ENCODE assay signal across 25 cellular contexts in the genomic region with DNA sequence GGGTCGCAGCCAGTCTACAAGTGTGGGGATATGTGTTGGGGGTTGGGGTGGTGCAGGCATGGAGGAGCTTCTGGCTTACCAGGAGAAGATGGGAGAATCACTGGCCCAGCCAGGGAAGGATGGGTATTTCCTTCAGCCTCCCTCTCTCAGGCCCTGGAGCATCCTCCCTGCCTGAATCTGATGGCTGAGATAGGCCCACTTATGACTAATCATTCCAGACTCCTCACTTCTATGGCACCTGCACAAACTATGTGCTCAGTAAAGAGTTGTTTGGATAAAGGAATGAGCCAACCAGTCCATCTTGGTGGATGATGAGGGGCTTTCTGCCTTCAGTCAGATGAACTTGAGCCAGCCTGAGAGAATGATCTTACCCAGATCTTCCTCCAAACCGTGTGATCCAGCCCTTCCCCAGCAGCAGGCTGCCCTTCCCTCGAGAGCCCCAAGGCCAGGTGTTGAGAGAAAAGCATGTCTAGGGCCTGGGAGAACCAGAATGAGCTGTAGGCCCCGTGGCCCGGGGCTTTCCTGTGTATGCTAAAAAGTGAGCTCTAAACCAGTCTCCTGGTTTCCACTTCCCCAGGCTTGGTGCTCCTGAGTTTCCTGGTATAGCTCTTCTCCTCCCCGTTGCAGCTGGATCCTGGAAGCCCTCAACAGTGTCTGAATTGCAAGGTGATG. TPM values are rescaled to one million over a fixed set of nuclear protein-coding genes. Genes with fewer than 3 reads are reported as not detected.
DNase-seq lines count a peak whose midpoint lies in the region; ATAC-seq, FAIRE-seq and TF ChIP-seq lines count a peak whose summit lies in the region.
"Had no signal": no experiment of that assay in that cellular context is flagged by ENCODE, and none has a peak within 500 bp of the region (broad histone marks: within the 10 kb centered on the region; RNA-seq: fewer than 3 reads in every experiment).

No MANE protein-coding gene starts in this region.

- no peaks in the 10 kb centered on the region for H3K9me3 Mint-ChIP-seq in T-helper 2 cell treated with Interferon-gamma antibody and Interleukin-4, amounts not matched to agents 5 μg/mL and 100 μg/mL, for 36 hours
- peaks cover 0 to 1% (median 0%) of the 10 kb centered on the region in 8 donors for H3K9me3 Mint-ChIP-seq in CD4-positive, alpha-beta memory T cell
- H3K9me3 Mint-ChIP-seq in naive B cell: peaks cover 0 to 2% (median 0%) of the 10 kb centered on the region in 7 donors

- no peak for FAIRE-seq in GM12878 (lab: Jason Lieb, UNC)
- FAIRE-seq: astrocyte, frontal cortex, islet of Langerhans had no signal

- in situ Hi-C loops in GM12878 (cut with MboI): no loop called here

- no peak overlapping the region for H3K4me2 ChIP-seq in GM12878 (ENCODE audit: control insufficient read depth, insufficient read depth)

- intact Hi-C loops in CD4-positive, alpha-beta memory T cell (cut with micrococcal nuclease): no loop called here
- intact Hi-C loops in GM12878 (cut with micrococcal nuclease; ENCODE audit: unreplicated experiment): no loop called here

- H3K4me1 Mint-ChIP-seq in T-helper 2 cell treated with Interferon-gamma antibody and Interleukin-4, amounts not matched to agents 5 μg/mL and 100 μg/mL, for 36 hours (ENCODE audit: low read depth): peaks cover 10% of the 10 kb centered on the region
- peaks cover 17 to 45% (median 34%) of the 10 kb centered on the region in 4 donors for H3K4me1 Mint-ChIP-seq in CD4-positive, alpha-beta memory T cell
- H3K4me1 Mint-ChIP-seq in naive B cell: peaks cover 17 to 24% (median 19%) of the 10 kb centered on the region in 3 donors

- no peak for TF ChIP-seq RAD21 in GM12878 (IDR thresholded peaks at IDR 0.05; ENCODE audit: insufficient read depth, low read depth, low read length)

- ATAC-seq in GM12878: no peak
- no peak for ATAC-seq in naive B cell (ENCODE audit: low read depth in 2 of 2)
- no peak for ATAC-seq in GM18517 (IDR thresholded peaks at IDR 0.05; ENCODE audit: unreplicated experiment)

- H3K9ac ChIP-seq in GM12878 (ENCODE audit: control insufficient read depth, insufficient read depth, low read length): no peak overlapping the region

- no peak for DNase-seq in T-helper 2 cell treated with Interferon-gamma antibody and Interleukin-4, amounts not matched to agents 5 μg/mL and 100 μg/mL, for 36 hours (ENCODE audit: low spot score)
- DNase-seq in T-helper 2 cell (no peak), GM12878 (ENCODE audit: low read depth, low spot score) (no peak), naive B cell (no peak), NCI-H146 treated with DMSO at 0.1 percent for 48 hours (lab: John Stamatoyannopoulos, UW; ENCODE audit: unreplicated experiment) (no peak)
- DNase-seq in CD4-positive, alpha-beta memory T cell: no peak
- no peak for DNase-seq in activated CD8-positive, alpha-beta memory T cell treated with anti-CD3 and anti-CD28 coated beads, Interleukin-2, amount 50 U/mL, for 4 hours
- DNase-seq: 8988T; AML-193; EL; hypothalamus; NCI-H1092 treated with DMSO at 0.1 percent for 48 hours; NCI-H2029; NCI-H2227 treated with DMSO at 0.1 percent for 48 hours; NCI-H748 treated with DMSO at 0.1 percent for 48 hours; nucleus accumbens; stimulated activated CD4-positive, alpha-beta T cell treated with anti-CD3 and anti-CD28 coated beads, Interleukin-2, amount 100 ng/mL, for 48 hours; stimulated activated naive CD4-positive, alpha-beta T cell treated with Interleukin-2 at 50 U/mL for 16 hours had no signal

- WGBS in GM12878 (ENCODE audit: insufficient coverage, insufficient replicate concordance, low lambda C conversion rate, missing lambda C conversion rate): 16% methylated on average over 6 of the region's 6 CpGs

- peaks cover 4% of the 10 kb centered on the region for H3K36me3 Mint-ChIP-seq in T-helper 2 cell treated with Interferon-gamma antibody and Interleukin-4, amounts not matched to agents 5 μg/mL and 100 μg/mL, for 36 hours (ENCODE audit: low read depth)
- peaks cover 0 to 11% of the 10 kb centered on the region in 2 donors for H3K36me3 Mint-ChIP-seq in CD4-positive, alpha-beta memory T cell
- peaks cover 0 to 7% of the 10 kb centered on the region in 2 donors for H3K36me3 Mint-ChIP-seq in naive B cell

- no peak for TF ChIP-seq CTCF in GM12878 (IDR thresholded peaks at IDR 0.05 in 2 of 3, conservative IDR thresholded peaks at IDR 0.05 in 1 of 3; ENCODE audit: control insufficient read depth in 2 of 3, extremely low read depth in 1 of 3, insufficient read depth in 1 of 3, low read depth in 3 of 3, low read length in 3 of 3)

- H3K27me3 ChIP-seq in CD4-positive, alpha-beta memory T cell (ENCODE audit: insufficient read depth, low read length): no peaks in the 10 kb centered on the region
- no peaks in the 10 kb centered on the region for H3K27me3 ChIP-seq in GM12878 (replicated peaks in 1 of 2; ENCODE audit: control insufficient read depth in 2 of 2, insufficient read depth in 2 of 2, low read length in 1 of 2)

- RAD21 ChIA-PET in GM12878 (lab: Charles Lee; ENCODE audit: unreplicated experiment): interaction anchor here (1.0 kb wide), 1 partner anchor 131 kb away, joined by 3 read pairs; no protein-coding TSS in a partner anchor

- no peaks in the 10 kb centered on the region for H4K20me1 ChIP-seq in GM12878 (ENCODE audit: control insufficient read depth, insufficient read depth)

- no peak overlapping the region for H3K27ac ChIP-seq in CD4-positive, alpha-beta memory T cell (ENCODE audit: low read depth, low read length)
- H3K27ac ChIP-seq in GM12878 (ENCODE audit: control insufficient read depth, insufficient read depth): no peak overlapping the region

- no peak overlapping the region for H2AFZ ChIP-seq in GM12878 (ENCODE audit: control insufficient read depth, low read depth, low read length)

- H3K36me3 ChIP-seq in CD4-positive, alpha-beta memory T cell (ENCODE audit: insufficient read depth, low read length): no peaks in the 10 kb centered on the region
- no peaks in the 10 kb centered on the region for H3K36me3 ChIP-seq in GM12878 (ENCODE audit: control insufficient read depth in 2 of 2, insufficient read depth in 2 of 2, low read length in 1 of 2)

- H3K4me1 ChIP-seq in CD4-positive, alpha-beta memory T cell (ENCODE audit: insufficient read depth, low read length): peaks cover 42% of the 10 kb centered on the region
- peaks cover 11% of the 10 kb centered on the region for H3K4me1 ChIP-seq in GM12878 (ENCODE audit: control insufficient read depth, insufficient read depth, low read length)

- BruUV-seq in GM12878 (replicated peaks; lab: Mats Ljungman, UMichigan): no TSS peak

- no peaks in the 10 kb centered on the region for H3K27me3 Mint-ChIP-seq in T-helper 2 cell treated with Interferon-gamma antibody and Interleukin-4, amounts not matched to agents 5 μg/mL and 100 μg/mL, for 36 hours (ENCODE audit: low read depth)
- no peaks in the 10 kb centered on the region for H3K27me3 Mint-ChIP-seq in CD4-positive, alpha-beta memory T cell
- peaks cover 0 to 9% (median 6%) of the 10 kb centered on the region in 3 donors for H3K27me3 Mint-ChIP-seq in naive B cell

- no peak for TF ChIP-seq POLR2A in GM12878 (IDR thresholded peaks at IDR 0.05; ENCODE audit: low read depth, low read length)

- peak overlapping the region; percentile 37 for H3K27ac Mint-ChIP-seq in T-helper 2 cell treated with Interferon-gamma antibody and Interleukin-4, amounts not matched to agents 5 μg/mL and 100 μg/mL, for 36 hours
- peak overlapping the region; percentile 89 to 98 (median 94) for H3K27ac Mint-ChIP-seq in CD4-positive, alpha-beta memory T cell
- H3K27ac Mint-ChIP-seq in naive B cell: peak overlapping the region in 5 of 6 donors; percentile 5 to 84 (median 43)

- CTCF ChIA-PET in CD4-positive, alpha-beta memory T cell (lab: Charles Lee; ENCODE audit: partially characterized antibody): interaction anchor here (1.3 to 3.0 kb wide), 5 partner anchors 10 to 179 kb away, joined by 3 to 14 read pairs (median 7); a partner anchor contains a TSS
- CTCF ChIA-PET in GM12878 (lab: Yijun Ruan, JAX): interaction anchor here (1.6 kb wide), 1 partner anchor 9 kb away, joined by 5 read pairs; no protein-coding TSS in a partner anchor

- SMC1A ChIA-PET in GM12878 (lab: Charles Lee; ENCODE audit: uncharacterized antibody, unreplicated experiment): interaction anchor here (1.3 to 1.4 kb wide), 2 partner anchors 10 to 417 kb away, joined by 3 to 4 read pairs; no protein-coding TSS in a partner anchor

- no peak overlapping the region for H3K4me3 ChIP-seq in CD4-positive, alpha-beta memory T cell (ENCODE audit: low read length in 2 of 2)
- no peak overlapping the region for H3K4me3 ChIP-seq in GM12878

- TF ChIP-seq EP300 in GM12878 (IDR thresholded peaks at IDR 0.05; ENCODE audit: borderline replicate concordance in 1 of 2, control insufficient read depth in 1 of 2, low read depth in 2 of 2, low read length in 2 of 2): no peak

- no peaks in the 10 kb centered on the region for H3K9me3 ChIP-seq in CD4-positive, alpha-beta memory T cell (ENCODE audit: control insufficient read depth in 1 of 2, low read length in 2 of 2)
- H3K9me3 ChIP-seq in GM12878 (replicated peaks; ENCODE audit: control insufficient read depth, insufficient read depth, low read length): no peaks in the 10 kb centered on the region

- no peaks in the 10 kb centered on the region for H3K79me2 ChIP-seq in GM12878 (ENCODE audit: control insufficient read depth, insufficient read depth, low read length)

- POLR2A ChIA-PET in CD4-positive, alpha-beta memory T cell (lab: Charles Lee; ENCODE audit: partially characterized antibody): interaction anchor here (2.9 to 3.8 kb wide), 2 partner anchors 20 to 33 kb away, joined by 10 to 27 read pairs; no protein-coding TSS in a partner anchor
- POLR2A ChIA-PET in GM12878 (lab: Charles Lee): no interaction called here

- H3K4me3 Mint-ChIP-seq in T-helper 2 cell treated with Interferon-gamma antibody and Interleukin-4, amounts not matched to agents 5 μg/mL and 100 μg/mL, for 36 hours: no peak overlapping the region
- H3K4me3 Mint-ChIP-seq in CD4-positive, alpha-beta memory T cell: peak overlapping the region; percentile 46 to 88 (median 75)
- H3K4me3 Mint-ChIP-seq in naive B cell: peak overlapping the region in 2 of 8 donors; percentile 30 to 59

RNA-seq across cellular contexts. Expression of a gene that starts 1.3 kb away (rescaled TPM):
- 10 to 100 TPM; 21.2 to 21.6 TPM for total RNA-seq in CD4-positive, alpha-beta memory T cell
- 10 to 100 TPM; 24.2 to 33.5 TPM for polyA plus RNA-seq in CD4-positive, alpha-beta memory T cell
- 0.27 and 0.31 TPM in 2 replicates for total RNA-seq in GM12878 (2013; cell fraction: nucleolus; rRNA removed)
- total RNA-seq in GM12878 (2014; rRNA removed) (0.22 and 0.23 TPM in 2 replicates), GM12878 (2014; rRNA removed; fragmentation: Illumina TruSeq; extraction: Trizol) (0.13 and 0.14 TPM in 2 replicates), GM12878 (2021) (0.21 and 0.88 TPM in 2 replicates)
- 0.12 TPM for polyA plus RNA-seq in GM12878 (2011; ENCODE audit: low read depth)
- polyA plus RNA-seq in GM12878 (2011; rRNA removed) (0.10 TPM in 1 of 2 replicates, not detected in the other), GM12878 (2014; fragmentation: Illumina TruSeq; extraction: Trizol) (0.12 and 0.25 TPM in 2 replicates), GM12878 (2014; fragmentation: Nextera tagmentation; extraction: Ambion mirVana) (under 1 TPM in 1 of 2 experiments, not detected in 1; 0.09 TPM), GM12878 (2014; rRNA removed) (0.14 and 0.27 TPM in 2 replicates), GM12878 (2016; fragmentation: Nextera tagmentation; extraction: Ambion mirVana) (under 1 TPM; 0.21 to 0.24 TPM), naive B cell (ENCODE audit: low read depth in 6 of 6) (10 to 100 TPM in 1 of 6 donors, 1 to 10 TPM in 5; 3.4 to 14.6 (median 5.7) TPM)
- polyA plus RNA-seq in GM12878 (2011; cell fraction: cytosol; rRNA removed): 0.03 TPM in 1 of 2 replicates, not detected in the other
- 0.06 and 0.07 TPM in 2 replicates for polyA plus RNA-seq in GM12878 (2011; cell fraction: nucleus; rRNA removed)
- 0.22 and 0.39 TPM in 2 replicates for polyA plus RNA-seq in GM12878 (2012)
- polyA minus RNA-seq in GM12878 (2011; rRNA and poly(A)+ RNA removed): not detected in 2 replicates
- not detected in 2 replicates for polyA minus RNA-seq in GM12878 (2011; cell fraction: cytosol; rRNA and poly(A)+ RNA removed)
- polyA minus RNA-seq in GM12878 (2011; cell fraction: nucleus; rRNA and poly(A)+ RNA removed): not detected in 2 replicates
- total RNA-seq: frontal cortex, H4 had no signal

RNA-seq across cellular contexts. Expression of a gene that starts 5.0 kb away (rescaled TPM):
- not detected for total RNA-seq in CD4-positive, alpha-beta memory T cell
- not detected for polyA plus RNA-seq in CD4-positive, alpha-beta memory T cell
- total RNA-seq in GM12878 (2013; cell fraction: nucleolus; rRNA removed): 0.19 and 0.24 TPM in 2 replicates
- total RNA-seq in GM12878 (2014; rRNA removed): under 0.01 TPM in 1 of 2 replicates, not detected in the other
- total RNA-seq in GM12878 (2014; rRNA removed; fragmentation: Illumina TruSeq; extraction: Trizol): not detected in 2 replicates
- total RNA-seq in GM12878 (2021): 0.08 TPM in 2 replicates
- polyA plus RNA-seq in GM12878 (2011; ENCODE audit: low read depth): not detected
- polyA plus RNA-seq in GM12878 (2011; rRNA removed): not detected in 2 replicates
- 0.01 TPM in 1 of 2 replicates, not detected in the other for polyA plus RNA-seq in GM12878 (2011; cell fraction: cytosol; rRNA removed)
- polyA plus RNA-seq in GM12878 (2011; cell fraction: nucleus; rRNA removed): not detected in 2 replicates
- not detected in 2 replicates for polyA plus RNA-seq in GM12878 (2012)
- 0.03 TPM in 1 of 2 replicates, not detected in the other for polyA plus RNA-seq in GM12878 (2014; fragmentation: Illumina TruSeq; extraction: Trizol)
- polyA plus RNA-seq in GM12878 (2014; fragmentation: Nextera tagmentation; extraction: Ambion mirVana): not detected
- 0.01 TPM in 1 of 2 replicates, not detected in the other for polyA plus RNA-seq in GM12878 (2014; rRNA removed)
- polyA plus RNA-seq in GM12878 (2016; fragmentation: Nextera tagmentation; extraction: Ambion mirVana): not detected
- not detected in 2 replicates for polyA minus RNA-seq in GM12878 (2011; rRNA and poly(A)+ RNA removed)
- not detected in 2 replicates for polyA minus RNA-seq in GM12878 (2011; cell fraction: cytosol; rRNA and poly(A)+ RNA removed)
- polyA minus RNA-seq in GM12878 (2011; cell fraction: nucleus; rRNA and poly(A)+ RNA removed): not detected in 2 replicates
- not detected for polyA plus RNA-seq in naive B cell (ENCODE audit: low read depth in 6 of 6)
- total RNA-seq: mononuclear cell had no signal
- polyA plus RNA-seq: liver had no signal

Comparison
In these comparisons a context has a peak if more than half of its experiments do, and no peak if none do; other contexts are left out.
1. H3K27ac Mint-ChIP-seq: peak in every context shown above with its lines; median percentile 94 in CD4-positive, alpha-beta memory T cell; 43 in naive B cell; 37 in T-helper 2 cell treated with Interferon-gamma antibody and Interleukin-4, amounts not matched to agents 5 μg/mL and 100 μg/mL, for 36 hours.